1 cellular context compared by ENCODE assay signal in genomic region chr5:66144074-66144798, GRCh38.
A peak's percentile ranks its signal among the peaks of the same experiment; 100 is the strongest.
TF ChIP-seq lines count a peak whose summit lies in the region.

Gene SREK1, plus strand, starts transcription at chr5:66144300. Its CDS starts 77 bp downstream, at chr5:66144377.

TF ChIP-seq in K562, 482 proteins besides CTCF, POLR2A, EP300 and RAD21 (continued from another document and continues in another):
- TF ChIP-seq VEZF1 (CRISPR knock-in tag; IDR thresholded peaks at IDR 0.05) (peak; percentile 71), ZBTB2 (IDR thresholded peaks at IDR 0.05) (peak; percentile 36; the same call in 1 of the 2 replicates), PRDM10 (IDR thresholded peaks at IDR 0.05; ENCODE audit: partially characterized antibody) (peak; percentile 94), CSDE1 (IDR thresholded peaks at IDR 0.05) (peak; percentile 81 to 85), TRIM24 (IDR thresholded peaks at IDR 0.05) (peak in 1 of 2 experiments; percentile 47; a peak in 2 of 4 replicates), MAFG (tag; conservative IDR thresholded peaks at IDR 0.05) (no peak), SAFB (IDR thresholded peaks at IDR 0.05; ENCODE audit: borderline replicate concordance, low read depth, low read length) (peak; percentile 53; the same call in 1 of the 2 replicates), NUFIP1 (IDR thresholded peaks at IDR 0.05; ENCODE audit: partially characterized antibody) (no peak), ZNF280B (CRISPR knock-in tag; IDR thresholded peaks at IDR 0.05) (no peak), RBBP5 (IDR thresholded peaks at IDR 0.05; ENCODE audit: borderline replicate concordance, insufficient read depth, low read length, poor library complexity, severe bottlenecking) (peak; percentile 89), DPF2 (IDR thresholded peaks at IDR 0.05) (no peak; the same call in 1 of the 2 replicates), E2F4 (CRISPR knock-in tag; IDR thresholded peaks at IDR 0.05; ENCODE audit: low read depth) (peak; percentile 58), ZNF511 (CRISPR knock-in tag; IDR thresholded peaks at IDR 0.05) (peak; percentile 60; the same call in 1 of the 2 replicates), THAP12 (CRISPR knock-in tag; IDR thresholded peaks at IDR 0.05) (peak; percentile 86), RNF219 (CRISPR knock-in tag; IDR thresholded peaks at IDR 0.05) (no peak), SMARCA4 (IDR thresholded peaks at IDR 0.05) (no peak), PHF8 (IDR thresholded peaks at IDR 0.05; ENCODE audit: borderline replicate concordance, low read length) (peak; percentile 97), LARP7 (IDR thresholded peaks at IDR 0.05) (no peak), FOXA1 (IDR thresholded peaks at IDR 0.05; ENCODE audit: borderline replicate concordance) (no peak), FOXJ3 (CRISPR knock-in tag; IDR thresholded peaks at IDR 0.05) (no peak), ZNF23 (CRISPR knock-in tag; IDR thresholded peaks at IDR 0.05) (no peak), RHOXF2B (CRISPR knock-in tag; conservative IDR thresholded peaks at IDR 0.05) (0 out of 2 replicates have a peak, but pooled peaks have one; percentile 13), HIVEP1 (CRISPR knock-in tag; IDR thresholded peaks at IDR 0.05) (no peak; the same call in 1 of the 2 replicates), L3MBTL2 (IDR thresholded peaks at IDR 0.05) (peak; percentile 69), NR0B1 (IDR thresholded peaks at IDR 0.05; ENCODE audit: partially characterized antibody) (no peak), POLR3G (IDR thresholded peaks at IDR 0.05; ENCODE audit: extremely low read depth, insufficient read length, insufficient replicate concordance) (no peak), ZBTB49 (CRISPR knock-in tag; IDR thresholded peaks at IDR 0.05; ENCODE audit: borderline replicate concordance) (0 out of 2 replicates have a peak, but pooled peaks have one; percentile 19), ZFP1 (CRISPR knock-in tag; IDR thresholded peaks at IDR 0.05) (no peak), ETV5 (CRISPR knock-in tag; IDR thresholded peaks at IDR 0.05; ENCODE audit: low read depth) (peak; percentile 93; the same call in 1 of the 2 replicates), POLR2AphosphoS2 (IDR thresholded peaks at IDR 0.05; ENCODE audit: low read length) (no peak; the same call in 1 of the 2 replicates), TCF7 (IDR thresholded peaks at IDR 0.05; ENCODE audit: borderline replicate concordance) (0 out of 2 replicates have a peak, but pooled peaks have one; percentile 29), DEAF1 (CRISPR knock-in tag; IDR thresholded peaks at IDR 0.05) (no peak), RAD51 (IDR thresholded peaks at IDR 0.05; ENCODE audit: borderline replicate concordance, low read depth) (peak; percentile 99), ARNT (IDR thresholded peaks at IDR 0.05) (peak; percentile 15 to 73; a peak in 1 of 4 replicates), ELF2 (CRISPR knock-in tag; IDR thresholded peaks at IDR 0.05) (peak; percentile 85), STAT5A (IDR thresholded peaks at IDR 0.05; ENCODE audit: borderline replicate concordance, low read length) (no peak), HDGF (IDR thresholded peaks at IDR 0.05) (no peak), TARDBP (IDR thresholded peaks at IDR 0.05) (no peak), RBM39 (optimal IDR thresholded peaks at IDR 0.05; ENCODE audit: low read depth, low read length) (no peak), MBD2 (IDR thresholded peaks at IDR 0.05; ENCODE audit: borderline replicate concordance, low read depth) (peak; percentile 73), SAP30 (IDR thresholded peaks at IDR 0.05; ENCODE audit: borderline replicate concordance, insufficient read depth, low read depth, low read length, poor library complexity, severe bottlenecking) (no peak), NFE2L1 (tag; IDR thresholded peaks at IDR 0.05; ENCODE audit: borderline replicate concordance, low read depth) (no peak)
